ENCODE assay signal across 36 cellular contexts in genomic region chr12:127178039-127178438, GRCh38.
"Had no signal": no experiment of that assay in that cellular context is flagged by ENCODE, and none has a peak within 500 bp of the region (broad histone marks: within the 10 kb centered on the region; RNA-seq: fewer than 3 reads in every experiment).

No MANE protein-coding gene starts in this region.

- H3K4me3 ChIP-seq: ascending aorta, cardiac muscle cell had no signal

- DNase-seq: activated B cell treated with CpG ODN at 0.5 μM for 24 hours; activated CD4-positive, alpha-beta memory T cell treated with anti-CD3 and anti-CD28 coated beads for 36 hours; activated CD4-positive, alpha-beta T cell treated with anti-CD3 and anti-CD28 coated beads for 4 hours; activated CD4-positive, alpha-beta T cell treated with anti-CD3 and anti-CD28 coated beads, Interleukin-2, amount 10 ng/mL, durations not matched to agents 24 days and 14 days; activated CD4-positive, alpha-beta T cell treated with anti-CD3 and anti-CD28 coated beads, Interleukin-2, amount 50 U/mL, for 1 hour; activated CD4-positive, alpha-beta T cell treated with anti-CD3 and anti-CD28 coated beads, Interleukin-2, amount 50 U/mL, for 4 hours; activated CD4-positive, CD25-positive, alpha-beta regulatory T cell treated with anti-CD3 and anti-CD28 coated beads, Interleukin-2, amount 50 U/mL, for 72 hours; activated CD8-positive, alpha-beta memory T cell treated with anti-CD3 and anti-CD28 coated beads, Interleukin-2, amount 50 U/mL, for 4 hours; activated CD8-positive, alpha-beta T cell treated with anti-CD3 and anti-CD28 coated beads for 36 hours; activated effector memory CD4-positive, alpha-beta T cell treated with anti-CD3 and anti-CD28 coated beads, Interleukin-2, amount 50 U/mL, for 16 hours; activated gamma-delta T cell treated with Interleukin-2 at 50 U/mL for 16 hours; activated naive CD4-positive, alpha-beta T cell; activated naive CD4-positive, alpha-beta T cell treated with anti-CD3 and anti-CD28 coated beads for 36 hours; activated naive CD4-positive, alpha-beta T cell treated with anti-CD3 and anti-CD28 coated beads, Interleukin-2, amount 50 U/mL, for 16 hours; activated naive CD8-positive, alpha-beta T cell treated with anti-CD3 and anti-CD28 coated beads for 36 hours; activated T-cell treated with anti-CD3 and anti-CD28 coated beads for 4 hours; activated T-cell treated with anti-CD3 and anti-CD28 coated beads, Interleukin-2, amount 50 U/mL, for 1 hour; activated T-cell treated with anti-CD3 and anti-CD28 coated beads, Interleukin-2, amount 50 U/mL, for 4 hours; activated T-cell treated with anti-CD3 and anti-CD28 coated beads, Interleukin-2, amount 50 U/mL, for 72 hours; amygdala; anterior cingulate cortex; caudate nucleus; cerebellar nuclear complex; T-helper 1 cell; T-helper 2 cell; T-helper 9 cell had no signal

- H3K27me3 Mint-ChIP-seq: activated B cell treated with CpG ODN at 0.5 μM for 24 hours; activated CD4-positive, alpha-beta T cell treated with anti-CD3 and anti-CD28 coated beads, Interleukin-2, amount 10 ng/mL, durations not matched to agents 24 days and 14 days; activated CD8-positive, alpha-beta T cell treated with anti-CD3 and anti-CD28 coated beads for 36 hours had no signal

- H3K36me3 Mint-ChIP-seq: activated CD4-positive, alpha-beta memory T cell treated with anti-CD3 and anti-CD28 coated beads for 36 hours; activated naive CD8-positive, alpha-beta T cell treated with anti-CD3 and anti-CD28 coated beads for 36 hours; brain had no signal

- H3K4me1 ChIP-seq: ascending aorta had no signal

- H3K4me1 Mint-ChIP-seq: activated B cell treated with CpG ODN at 0.5 μM for 24 hours; activated CD4-positive, alpha-beta T cell treated with anti-CD3 and anti-CD28 coated beads, Interleukin-2, amount 10 ng/mL, durations not matched to agents 24 days and 14 days; activated naive CD8-positive, alpha-beta T cell treated with anti-CD3 and anti-CD28 coated beads for 36 hours; activated T-helper 17 cell treated with anti-CD3 and anti-CD28 coated beads, Interleukin-2, amount 50 U/mL, for 72 hours; brain; central memory CD8-positive, alpha-beta T cell had no signal

- H3K36me3 ChIP-seq: ascending aorta, cardiac muscle cell had no signal

- H3K27ac Mint-ChIP-seq: activated B cell treated with CpG ODN at 0.5 μM for 24 hours; activated CD4-positive, alpha-beta memory T cell treated with anti-CD3 and anti-CD28 coated beads for 36 hours; activated CD4-positive, alpha-beta T cell treated with anti-CD3 and anti-CD28 coated beads, Interleukin-2, amount 10 ng/mL, durations not matched to agents 24 days and 14 days; activated CD8-positive, alpha-beta T cell treated with anti-CD3 and anti-CD28 coated beads for 36 hours; activated naive CD4-positive, alpha-beta T cell treated with anti-CD3 and anti-CD28 coated beads for 36 hours; activated naive CD4-positive, alpha-beta T cell treated with anti-CD3 and anti-CD28 coated beads, Interleukin-2, amount 50 U/mL, for 72 hours; activated naive CD8-positive, alpha-beta T cell treated with anti-CD3 and anti-CD28 coated beads for 36 hours; activated T-cell treated with anti-CD3 and anti-CD28 coated beads, Interleukin-2, amount 50 U/mL, for 72 hours; activated T-helper 1 cell treated with anti-CD3 and anti-CD28 coated beads, Interleukin-12 subunit alpha, Interleukin-12 subunit beta, Interleukin-2, Interleukin-4 antibody, amounts not matched to agents 30 ng/mL and 10 ng/mL and 1 ng/mL, durations not matched to agents 14 hours and 24 hours and 36 hours; activated T-helper 17 cell treated with anti-CD3 and anti-CD28 coated beads, Interleukin-2, amount 50 U/mL, for 72 hours; brain; T-helper 1 cell treated with Interleukin-12 subunit alpha and Interleukin-12 subunit beta and Interleukin-4 antibody, amounts not matched to agents 30 μg/mL and 1 μg/mL, for 36 hours; T-helper 2 cell treated with Interferon-gamma antibody and Interleukin-4, amounts not matched to agents 5 μg/mL and 100 μg/mL, for 36 hours had no signal

- H3K27ac ChIP-seq: ascending aorta, cardiac muscle cell, VCaP had no signal

- H3K27me3 ChIP-seq: ascending aorta, cardiac muscle cell had no signal

- H3K4me3 Mint-ChIP-seq: activated B cell treated with CpG ODN at 0.5 μM for 24 hours; activated CD4-positive, alpha-beta memory T cell treated with anti-CD3 and anti-CD28 coated beads for 36 hours; activated CD4-positive, alpha-beta T cell treated with anti-CD3 and anti-CD28 coated beads, Interleukin-2, amount 10 ng/mL, durations not matched to agents 24 days and 14 days; activated CD8-positive, alpha-beta T cell treated with anti-CD3 and anti-CD28 coated beads for 36 hours; activated naive CD4-positive, alpha-beta T cell treated with anti-CD3 and anti-CD28 coated beads for 36 hours; activated naive CD8-positive, alpha-beta T cell treated with anti-CD3 and anti-CD28 coated beads for 36 hours; activated T-cell treated with anti-CD3 and anti-CD28 coated beads, Interleukin-2, amount 50 U/mL, for 4 hours; activated T-cell treated with anti-CD3 and anti-CD28 coated beads, Interleukin-2, amount 50 U/mL, for 72 hours; activated T-helper 1 cell treated with anti-CD3 and anti-CD28 coated beads, Interleukin-12 subunit alpha, Interleukin-12 subunit beta, Interleukin-2, Interleukin-4 antibody, amounts not matched to agents 30 ng/mL and 10 ng/mL and 1 ng/mL, durations not matched to agents 14 hours and 24 hours and 36 hours; activated T-helper 17 cell treated with anti-CD3 and anti-CD28 coated beads, Interleukin-2, amount 50 U/mL, for 72 hours; brain; central memory CD8-positive, alpha-beta T cell; T-helper 1 cell treated with Interleukin-12 subunit alpha and Interleukin-12 subunit beta and Interleukin-4 antibody, amounts not matched to agents 30 μg/mL and 1 μg/mL, for 36 hours; T-helper 2 cell treated with Interferon-gamma antibody and Interleukin-4, amounts not matched to agents 5 μg/mL and 100 μg/mL, for 36 hours had no signal

- ATAC-seq: activated CD8-positive, alpha-beta T cell treated with anti-CD3 and anti-CD28 coated beads for 36 hours; activated naive CD4-positive, alpha-beta T cell treated with anti-CD3 and anti-CD28 coated beads, Interleukin-2, amount 50 U/mL, for 72 hours; activated T-cell treated with anti-CD3 and anti-CD28 coated beads, Interleukin-2, amount 50 U/mL, for 4 hours; activated T-cell treated with anti-CD3 and anti-CD28 coated beads, Interleukin-2, amount 50 U/mL, for 72 hours; activated T-helper 17 cell treated with anti-CD3 and anti-CD28 coated beads, Interleukin-2, amount 50 U/mL, for 72 hours had no signal
